8 cellular contexts compared by ENCODE assay signal in genomic region chrX:49878834-49879655, GRCh38. TPM values are rescaled to one million over a fixed set of nuclear protein-coding genes. Genes with fewer than 3 reads are reported as not detected.
DNase-seq lines count a peak whose midpoint lies in the region; ATAC-seq, FAIRE-seq and TF ChIP-seq lines count a peak whose summit lies in the region.

Gene USP27X (plus strand): TSS chrX:49879484. CDS start chrX:49880308, 824 bp downstream.

- peak within 1 kb of the TSS; percentile 97 for H3K27ac ChIP-seq in HepG2 (ENCODE audit: extremely low read length, insufficient read depth, low read length)

- peak within 1 kb of the TSS; percentile 78 for H3K4me3 Mint-ChIP-seq in activated CD4-positive, alpha-beta T cell treated with anti-CD3 and anti-CD28 coated beads, Interleukin-2, amount 10 ng/mL, durations not matched to agents 7 days and 5 days

- DNase-seq in BE2C (peak; percentile 78), GM19238 (ENCODE audit: insufficient read length, low spot score) (peak; percentile 61), NCI-H524 (lab: John Stamatoyannopoulos, UW) (peak; percentile 84 to 92), cortex of kidney (lab: John Stamatoyannopoulos, UW) (peak; percentile 8), HepG2 (ENCODE audit: low spot score) (peak; percentile 86)
- DNase-seq in activated CD4-positive, alpha-beta T cell treated with anti-CD3 and anti-CD28 coated beads, Interleukin-2, amount 10 ng/mL, durations not matched to agents 7 days and 5 days: peak; percentile 83
- peak; percentile 39 to 44 for DNase-seq in stimulated activated CD4-positive, alpha-beta T cell treated with anti-CD3 and anti-CD28 coated beads, Interleukin-2, amount 100 ng/mL, for 48 hours

- H3K36me3 Mint-ChIP-seq in activated CD4-positive, alpha-beta T cell treated with anti-CD3 and anti-CD28 coated beads, Interleukin-2, amount 10 ng/mL, durations not matched to agents 7 days and 5 days (ENCODE audit: low read depth): no peaks in the 10 kb centered on the region

- POLR2A ChIA-PET in activated CD4-positive, alpha-beta T cell treated with anti-CD3 and anti-CD28 coated beads, Interleukin-2, amount 10 ng/mL, durations not matched to agents 7 days and 5 days (lab: Charles Lee): no interaction called here
- POLR2A ChIA-PET in HepG2 (lab: Yijun Ruan, JAX): interaction anchor here (0.6 to 5.3 kb wide), 15 partner anchors 10 to 688 kb away, joined by 3 to 91 read pairs (median 3); partner anchors contain the start of gene CLCN5

- TF ChIP-seq RAD21 in HepG2 (CRISPR knock-in tag; IDR thresholded peaks at IDR 0.05): peak; percentile 18; the same call in 1 of the 2 replicates

- no TSS peak for BruUV-seq in HepG2 (replicated peaks; lab: Mats Ljungman, UMichigan)

- H3K4me1 ChIP-seq in BE2C: no peaks in the 10 kb centered on the region
- H3K4me1 ChIP-seq in HepG2 (ENCODE audit: insufficient read depth, low read length): peaks cover 64% of the 10 kb centered on the region

- H3K27me3 Mint-ChIP-seq in activated CD4-positive, alpha-beta T cell treated with anti-CD3 and anti-CD28 coated beads, Interleukin-2, amount 10 ng/mL, durations not matched to agents 7 days and 5 days: no peaks in the 10 kb centered on the region

- 0% methylated on average over 6 of the region's 60 CpGs for WGBS in HepG2 (ENCODE audit: low lambda C conversion rate)

- peak within 1 kb of the TSS; percentile 87 for H3K9ac ChIP-seq in HepG2 (ENCODE audit: insufficient read depth, low read depth, low read length)

- H3K27me3 ChIP-seq in BE2C: no peaks in the 10 kb centered on the region
- H3K27me3 ChIP-seq in HepG2 (ENCODE audit: control insufficient read depth in 1 of 2, insufficient read depth in 2 of 2, low read length in 2 of 2): no peaks in the 10 kb centered on the region; a peak in 1 of 5 replicates

- CTCF ChIA-PET in activated CD4-positive, alpha-beta T cell treated with anti-CD3 and anti-CD28 coated beads, Interleukin-2, amount 10 ng/mL, durations not matched to agents 7 days and 5 days (lab: Charles Lee): interaction anchor here (0.7 to 2.0 kb wide), 5 partner anchors 38 to 1382 kb away, joined by 3 to 7 read pairs (median 4); no protein-coding TSS in a partner anchor
- CTCF ChIA-PET in HepG2 (lab: Yijun Ruan, JAX; ENCODE audit: low intra/inter-chr PET ratio, low total read pairs): no interaction called here

- intact Hi-C loops in HepG2 (cut with micrococcal nuclease; ENCODE audit: unreplicated experiment): loop anchor here (5.0 kb wide), 1 partner anchor 927 kb away; no protein-coding TSS in a partner anchor

- peaks cover 32% of the 10 kb centered on the region for H3K79me2 ChIP-seq in HepG2 (ENCODE audit: insufficient read depth, low read length)

- peak within 1 kb of the TSS; percentile 84 for H3K27ac Mint-ChIP-seq in activated CD4-positive, alpha-beta T cell treated with anti-CD3 and anti-CD28 coated beads, Interleukin-2, amount 10 ng/mL, durations not matched to agents 7 days and 5 days

- peaks cover 8% of the 10 kb centered on the region; the same call in 1 of the 2 replicates for H4K20me1 ChIP-seq in HepG2 (ENCODE audit: insufficient read depth, low read length)

- TF ChIP-seq CTCF in BE2C (IDR thresholded peaks at IDR 0.05; ENCODE audit: low read depth, low read length) (peak; percentile 59), HepG2 (CRISPR knock-in tag; IDR thresholded peaks at IDR 0.05) (peak; percentile 60)

- H2AFZ ChIP-seq in HepG2 (ENCODE audit: low read length): no peak within 1 kb of the TSS

- ATAC-seq in HG03432 (IDR thresholded peaks at IDR 0.05; ENCODE audit: unreplicated experiment) (peak; percentile 96), HepG2 (peak; percentile 72)

- peak; percentile 56 for FAIRE-seq in HepG2 (lab: Jason Lieb, UNC)

- peaks cover 21% of the 10 kb centered on the region for H3K4me1 Mint-ChIP-seq in activated CD4-positive, alpha-beta T cell treated with anti-CD3 and anti-CD28 coated beads, Interleukin-2, amount 10 ng/mL, durations not matched to agents 7 days and 5 days

- peak in 1 of 2 experiments; percentile 60; a peak in 1 of 4 replicates for TF ChIP-seq POLR2A in HepG2 (IDR thresholded peaks at IDR 0.05; ENCODE audit: insufficient read depth in 1 of 2, low read depth in 2 of 2, low read length in 2 of 2)

- H3K4me2 ChIP-seq in HepG2 (ENCODE audit: low read depth, low read length): peak within 1 kb of the TSS; percentile 90

- H3K36me3 ChIP-seq in BE2C (no peaks in the 10 kb centered on the region), HepG2 (replicated peaks in 1 of 2; ENCODE audit: control insufficient read depth in 1 of 2, insufficient read depth in 2 of 2, low read length in 2 of 2) (no peaks in the 10 kb centered on the region)

- H3K9me3 ChIP-seq in BE2C (no peaks in the 10 kb centered on the region), HepG2 (ENCODE audit: low read length) (no peaks in the 10 kb centered on the region)

- no peak for TF ChIP-seq EP300 in HepG2 (IDR thresholded peaks at IDR 0.05; ENCODE audit: low read depth in 2 of 2, low read length in 2 of 2)
- TF ChIP-seq EP300 in HepG2 (CRISPR knock-in tag; IDR thresholded peaks at IDR 0.05; ENCODE audit: borderline replicate concordance): no peak

- H3K9me3 Mint-ChIP-seq in activated CD4-positive, alpha-beta T cell treated with anti-CD3 and anti-CD28 coated beads, Interleukin-2, amount 10 ng/mL, durations not matched to agents 7 days and 5 days: no peaks in the 10 kb centered on the region

- H3K4me3 ChIP-seq in BE2C (ENCODE audit: low read depth, low read length) (peak within 1 kb of the TSS; percentile 61), HepG2 (replicated peaks in 1 of 3; ENCODE audit: insufficient read depth in 1 of 3, low read depth in 2 of 3, low read length in 3 of 3) (peak within 1 kb of the TSS; percentile 52 to 76 (median 71))

- in situ Hi-C loops in HepG2 (cut with HindIII; ENCODE audit: extremely low pct_ligation_motif_present, low pct_unique_long_range_greater_than_20kb): loop anchor here (5.0 kb wide), 1 partner anchor 37 kb away; no protein-coding TSS in a partner anchor

TF ChIP-seq in HepG2, 621 proteins besides CTCF, POLR2A, EP300 and RAD21 (continues in another document):
- TF ChIP-seq KAT8 (CRISPR knock-in tag; IDR thresholded peaks at IDR 0.05) (peak; percentile 50; the same call in 1 of the 2 replicates), ZSCAN20 (CRISPR knock-in tag; IDR thresholded peaks at IDR 0.05; ENCODE audit: borderline replicate concordance) (0 out of 2 replicates have a peak, but pooled peaks have one; percentile 68), ZNF138 (CRISPR knock-in tag; IDR thresholded peaks at IDR 0.05; ENCODE audit: low read depth) (peak; percentile 36; the same call in 1 of the 2 replicates), UBTF (CRISPR knock-in tag; IDR thresholded peaks at IDR 0.05) (peak; percentile 30; the same call in 1 of the 2 replicates), LCORL (IDR thresholded peaks at IDR 0.05) (no peak), LCORL (CRISPR knock-in tag; IDR thresholded peaks at IDR 0.05) (peak; percentile 54; the same call in 1 of the 2 replicates), ZNF598 (CRISPR knock-in tag; IDR thresholded peaks at IDR 0.05; ENCODE audit: borderline replicate concordance) (no peak), TEAD2 (CRISPR knock-in tag; IDR thresholded peaks at IDR 0.05) (no peak)

RNA-seq across cellular contexts. Expression of gene USP27X, which starts in this region (rescaled TPM):
- polyA plus RNA-seq in BE2C (2012; ENCODE audit: insufficient read depth, insufficient read length, low read depth): 1.8 TPM
- total RNA-seq in activated CD4-positive, alpha-beta T cell treated with anti-CD3 and anti-CD28 coated beads, Interleukin-2, amount 10 ng/mL, durations not matched to agents 7 days and 5 days: 1 to 10 TPM; 2.1 to 2.4 TPM
- 7.2 and 7.5 TPM in 2 replicates for total RNA-seq in HepG2 (2016; rRNA removed; fragmentation: Illumina TruSeq; extraction: Trizol)
- 0.81 and 1.5 TPM in 2 replicates for total RNA-seq in HepG2 (2016; cell fraction: cytosol; rRNA removed; fragmentation: Illumina TruSeq; extraction: Trizol; ENCODE audit: low read depth)
- total RNA-seq in HepG2 (2016; cell fraction: insoluble cytoplasmic fraction; rRNA removed; fragmentation: Illumina TruSeq; extraction: Trizol): 7.1 and 8.1 TPM in 2 replicates
- total RNA-seq in HepG2 (2016; cell fraction: membrane; rRNA removed; fragmentation: Illumina TruSeq; extraction: Trizol): 3.4 and 4.1 TPM in 2 replicates
- 4.4 and 4.6 TPM in 2 replicates for total RNA-seq in HepG2 (2016; cell fraction: nucleus; rRNA removed; fragmentation: Illumina TruSeq; extraction: Trizol)
- polyA plus RNA-seq in HepG2 (2011; rRNA removed): 9.7 and 12.5 TPM in 2 replicates
- polyA plus RNA-seq in HepG2 (2011; cell fraction: cytosol; rRNA removed): 7.9 and 13.0 TPM in 2 replicates
- polyA plus RNA-seq in HepG2 (2011; cell fraction: nucleus; rRNA removed): 4.0 and 5.1 TPM in 2 replicates
- polyA plus RNA-seq in HepG2 (2012): 12.7 and 16.0 TPM in 2 replicates
- polyA plus RNA-seq in HepG2 (2016; cell fraction: cytosol; fragmentation: Illumina TruSeq; extraction: Trizol; ENCODE audit: low read depth): 0.68 and 0.98 TPM in 2 replicates
- 9.4 and 10.4 TPM in 2 replicates for polyA plus RNA-seq in HepG2 (2016; cell fraction: insoluble cytoplasmic fraction; fragmentation: Illumina TruSeq; extraction: Trizol; ENCODE audit: low read depth)
- polyA plus RNA-seq in HepG2 (2016; cell fraction: membrane; fragmentation: Illumina TruSeq; extraction: Trizol; ENCODE audit: low read depth): 2.1 and 2.3 TPM in 2 replicates
- 5.3 TPM in 2 replicates for polyA plus RNA-seq in HepG2 (2016; cell fraction: nucleus; fragmentation: Illumina TruSeq; extraction: Trizol; ENCODE audit: insufficient read depth, low read depth)
- polyA minus RNA-seq in HepG2 (2011; rRNA and poly(A)+ RNA removed; ENCODE audit: low replicate concordance): 0.63 and 22.8 TPM in 2 replicates
- 8.8 and 9.9 TPM in 2 replicates for polyA minus RNA-seq in HepG2 (2011; cell fraction: cytosol; rRNA and poly(A)+ RNA removed)
- polyA minus RNA-seq in HepG2 (2011; cell fraction: nucleus; rRNA and poly(A)+ RNA removed): 10.0 and 11.4 TPM in 2 replicates

Comparison
In these comparisons a context has a peak if more than half of its experiments do, and no peak if none do; other contexts are left out.
1. Peak in every context shown above with its lines: DNase-seq, ATAC-seq, H3K4me3 ChIP-seq and H3K27ac ChIP-seq.
2. DNase-seq: peak in every context shown above with its lines; median percentile 88 in NCI-H524; 86 in HepG2; 83 in activated CD4-positive, alpha-beta T cell treated with anti-CD3 and anti-CD28 coated beads, Interleukin-2, amount 10 ng/mL, durations not matched to agents 7 days and 5 days; 78 in BE2C; 61 in GM19238; 42 in stimulated activated CD4-positive, alpha-beta T cell treated with anti-CD3 and anti-CD28 coated beads, Interleukin-2, amount 100 ng/mL, for 48 hours; 8 in cortex of kidney.